In genomic region chr10:53744176-53744575, GRCh38 we compare ENCODE assay signal across 39 cellular contexts.
"Had no signal": no experiment of that assay in that cellular context is flagged by ENCODE, and none has a peak within 500 bp of the region (broad histone marks: within the 10 kb centered on the region; RNA-seq: fewer than 3 reads in every experiment).

No MANE protein-coding gene starts in this region.

- H3K27ac Mint-ChIP-seq: activated naive CD4-positive, alpha-beta T cell treated with anti-CD3 and anti-CD28 coated beads for 36 hours; activated naive CD4-positive, alpha-beta T cell treated with anti-CD3 and anti-CD28 coated beads, Interleukin-2, amount 10 ng/mL, durations not matched to agents 7 days and 5 days; activated naive CD4-positive, alpha-beta T cell treated with anti-CD3 and anti-CD28 coated beads, Interleukin-2, amount 50 U/mL, for 24 hours; activated naive CD4-positive, alpha-beta T cell treated with anti-CD3 and anti-CD28 coated beads, Interleukin-2, amount 50 U/mL, for 72 hours; activated naive CD8-positive, alpha-beta T cell; activated naive CD8-positive, alpha-beta T cell treated with anti-CD3 and anti-CD28 coated beads for 36 hours; activated naive CD8-positive, alpha-beta T cell treated with anti-CD3 and anti-CD28 coated beads, Interleukin-2, amount 10 ng/mL, durations not matched to agents 7 days and 5 days; activated naive CD8-positive, alpha-beta T cell treated with anti-CD3 and anti-CD28 coated beads, Interleukin-2, amount 50 U/mL, for 24 hours; activated T-cell treated with anti-CD3 and anti-CD28 coated beads, Interleukin-2, amount 50 U/mL, for 24 hours; activated T-cell treated with anti-CD3 and anti-CD28 coated beads, Interleukin-2, amount 50 U/mL, for 72 hours; activated T-helper 1 cell treated with anti-CD3 and anti-CD28 coated beads, Interleukin-12 subunit alpha, Interleukin-12 subunit beta, Interleukin-2, Interleukin-4 antibody, amounts not matched to agents 30 ng/mL and 10 ng/mL and 1 ng/mL, durations not matched to agents 14 hours and 24 hours and 36 hours; activated T-helper 17 cell treated with anti-CD3 and anti-CD28 coated beads, Interleukin-2, amount 50 U/mL, for 72 hours; activated T-helper 2 cell treated with anti-CD3 and anti-CD28 coated beads, Interferon-gamma antibody, Interleukin-2, Interleukin-4, amounts not matched to agents 10 μg/mL and 5 μg/mL and 100 μg/mL, durations not matched to agents 14 hours and 24 hours and 36 hours; brain had no signal

- H3K27ac ChIP-seq: adrenal gland, ascending aorta, body of pancreas, brain microvascular endothelial cell, breast epithelium, cardiac muscle cell had no signal

- H3K4me3 ChIP-seq: adrenal gland, ascending aorta, body of pancreas, breast epithelium, cardiac muscle cell had no signal

- H3K4me3 Mint-ChIP-seq: activated naive CD4-positive, alpha-beta T cell treated with anti-CD3 and anti-CD28 coated beads for 36 hours; activated naive CD4-positive, alpha-beta T cell treated with anti-CD3 and anti-CD28 coated beads, Interleukin-2, amount 10 ng/mL, durations not matched to agents 7 days and 5 days; activated naive CD4-positive, alpha-beta T cell treated with anti-CD3 and anti-CD28 coated beads, Interleukin-2, amount 50 U/mL, for 24 hours; activated naive CD8-positive, alpha-beta T cell; activated naive CD8-positive, alpha-beta T cell treated with anti-CD3 and anti-CD28 coated beads for 36 hours; activated naive CD8-positive, alpha-beta T cell treated with anti-CD3 and anti-CD28 coated beads, Interleukin-2, amount 10 ng/mL, durations not matched to agents 7 days and 5 days; activated naive CD8-positive, alpha-beta T cell treated with anti-CD3 and anti-CD28 coated beads, Interleukin-2, amount 50 U/mL, for 24 hours; activated T-cell treated with anti-CD3 and anti-CD28 coated beads, Interleukin-2, amount 50 U/mL, for 24 hours; activated T-cell treated with anti-CD3 and anti-CD28 coated beads, Interleukin-2, amount 50 U/mL, for 4 hours; activated T-cell treated with anti-CD3 and anti-CD28 coated beads, Interleukin-2, amount 50 U/mL, for 72 hours; activated T-helper 1 cell treated with anti-CD3 and anti-CD28 coated beads, Interleukin-12 subunit alpha, Interleukin-12 subunit beta, Interleukin-2, Interleukin-4 antibody, amounts not matched to agents 30 ng/mL and 10 ng/mL and 1 ng/mL, durations not matched to agents 14 hours and 24 hours and 36 hours; activated T-helper 17 cell treated with anti-CD3 and anti-CD28 coated beads, Interleukin-2, amount 50 U/mL, for 72 hours; brain; central memory CD8-positive, alpha-beta T cell had no signal

- FAIRE-seq: astrocyte, bronchial epithelial cell had no signal

- ATAC-seq: activated naive CD4-positive, alpha-beta T cell treated with anti-CD3 and anti-CD28 coated beads, Interleukin-2, amount 50 U/mL, for 72 hours; activated naive CD8-positive, alpha-beta T cell treated with anti-CD3 and anti-CD28 coated beads, Interleukin-2, amount 50 U/mL, for 24 hours; activated T-cell treated with anti-CD3 and anti-CD28 coated beads, Interleukin-2, amount 50 U/mL, for 4 hours; activated T-cell treated with anti-CD3 and anti-CD28 coated beads, Interleukin-2, amount 50 U/mL, for 72 hours; activated T-helper 17 cell treated with anti-CD3 and anti-CD28 coated beads, Interleukin-2, amount 50 U/mL, for 72 hours; body of pancreas had no signal

- H3K9me3 ChIP-seq: adrenal gland, ascending aorta, body of pancreas had no signal

- H3K27me3 Mint-ChIP-seq: activated naive CD4-positive, alpha-beta T cell treated with anti-CD3 and anti-CD28 coated beads, Interleukin-2, amount 10 ng/mL, durations not matched to agents 7 days and 5 days; activated naive CD4-positive, alpha-beta T cell treated with anti-CD3 and anti-CD28 coated beads, Interleukin-2, amount 50 U/mL, for 24 hours; activated naive CD8-positive, alpha-beta T cell; activated naive CD8-positive, alpha-beta T cell treated with anti-CD3 and anti-CD28 coated beads for 36 hours; activated naive CD8-positive, alpha-beta T cell treated with anti-CD3 and anti-CD28 coated beads, Interleukin-2, amount 10 ng/mL, durations not matched to agents 7 days and 5 days; activated naive CD8-positive, alpha-beta T cell treated with anti-CD3 and anti-CD28 coated beads, Interleukin-2, amount 50 U/mL, for 24 hours; activated T-cell treated with anti-CD3 and anti-CD28 coated beads, Interleukin-2, amount 50 U/mL, for 24 hours; activated T-helper 17 cell treated with anti-CD3 and anti-CD28 coated beads, Interleukin-2, amount 50 U/mL, for 72 hours; brain; central memory CD8-positive, alpha-beta T cell had no signal

- H3K4me1 Mint-ChIP-seq: activated naive CD4-positive, alpha-beta T cell treated with anti-CD3 and anti-CD28 coated beads, Interleukin-2, amount 10 ng/mL, durations not matched to agents 7 days and 5 days; activated naive CD4-positive, alpha-beta T cell treated with anti-CD3 and anti-CD28 coated beads, Interleukin-2, amount 50 U/mL, for 24 hours; activated naive CD8-positive, alpha-beta T cell treated with anti-CD3 and anti-CD28 coated beads for 36 hours; activated naive CD8-positive, alpha-beta T cell treated with anti-CD3 and anti-CD28 coated beads, Interleukin-2, amount 10 ng/mL, durations not matched to agents 7 days and 5 days; activated naive CD8-positive, alpha-beta T cell treated with anti-CD3 and anti-CD28 coated beads, Interleukin-2, amount 50 U/mL, for 24 hours; activated T-helper 17 cell treated with anti-CD3 and anti-CD28 coated beads, Interleukin-2, amount 50 U/mL, for 72 hours; brain; central memory CD8-positive, alpha-beta T cell had no signal

- H3K4me1 ChIP-seq: adrenal gland, ascending aorta, body of pancreas, breast epithelium had no signal

- H3K27me3 ChIP-seq: adrenal gland, ascending aorta, body of pancreas, brain microvascular endothelial cell, breast epithelium, cardiac muscle cell had no signal

- DNase-seq: activated effector memory CD4-positive, alpha-beta T cell treated with anti-CD3 and anti-CD28 coated beads, Interleukin-2, amount 50 U/mL, for 16 hours; activated effector memory CD4-positive, alpha-beta T cell treated with Interleukin-2 at 50 U/mL for 16 hours; activated gamma-delta T cell; activated gamma-delta T cell treated with Interleukin-2 at 50 U/mL for 16 hours; activated naive CD4-positive, alpha-beta T cell; activated naive CD4-positive, alpha-beta T cell treated with anti-CD3 and anti-CD28 coated beads for 36 hours; activated naive CD4-positive, alpha-beta T cell treated with anti-CD3 and anti-CD28 coated beads, Interleukin-2, amount 10 ng/mL, durations not matched to agents 7 days and 5 days; activated naive CD4-positive, alpha-beta T cell treated with anti-CD3 and anti-CD28 coated beads, Interleukin-2, amount 50 U/mL, for 16 hours; activated naive CD4-positive, alpha-beta T cell treated with Interleukin-2 at 50 U/mL for 16 hours; activated naive CD8-positive, alpha-beta T cell treated with anti-CD3 and anti-CD28 coated beads for 36 hours; activated naive CD8-positive, alpha-beta T cell treated with anti-CD3 and anti-CD28 coated beads, Interleukin-2, amount 10 ng/mL, durations not matched to agents 7 days and 5 days; activated naive CD8-positive, alpha-beta T cell treated with anti-CD3 and anti-CD28 coated beads, Interleukin-2, amount 50 U/mL, for 24 hours; activated T-cell treated with anti-CD3 and anti-CD28 coated beads, Interleukin-2, amount 50 U/mL, for 1 hour; activated T-cell treated with anti-CD3 and anti-CD28 coated beads, Interleukin-2, amount 50 U/mL, for 24 hours; activated T-cell treated with anti-CD3 and anti-CD28 coated beads, Interleukin-2, amount 50 U/mL, for 4 hours; activated T-cell treated with anti-CD3 and anti-CD28 coated beads, Interleukin-2, amount 50 U/mL, for 48 hours; activated T-cell treated with anti-CD3 and anti-CD28 coated beads, Interleukin-2, amount 50 U/mL, for 72 hours; adrenal gland; amniotic stem cell; amygdala; anterior cingulate cortex; body of pancreas; brain microvascular endothelial cell; caudate nucleus; central memory CD4-positive, alpha-beta T cell; cerebellar nuclear complex had no signal

- H3K36me3 Mint-ChIP-seq: activated naive CD4-positive, alpha-beta T cell treated with anti-CD3 and anti-CD28 coated beads, Interleukin-2, amount 10 ng/mL, durations not matched to agents 7 days and 5 days; activated naive CD4-positive, alpha-beta T cell treated with anti-CD3 and anti-CD28 coated beads, Interleukin-2, amount 50 U/mL, for 24 hours; activated naive CD4-positive, alpha-beta T cell treated with anti-CD3 and anti-CD28 coated beads, Interleukin-2, amount 50 U/mL, for 72 hours; activated naive CD8-positive, alpha-beta T cell; activated naive CD8-positive, alpha-beta T cell treated with anti-CD3 and anti-CD28 coated beads for 36 hours; activated naive CD8-positive, alpha-beta T cell treated with anti-CD3 and anti-CD28 coated beads, Interleukin-2, amount 10 ng/mL, durations not matched to agents 7 days and 5 days; brain had no signal

- H3K36me3 ChIP-seq: adrenal gland, ascending aorta, brain microvascular endothelial cell, breast epithelium, cardiac muscle cell had no signal
